In the genomic region with DNA sequence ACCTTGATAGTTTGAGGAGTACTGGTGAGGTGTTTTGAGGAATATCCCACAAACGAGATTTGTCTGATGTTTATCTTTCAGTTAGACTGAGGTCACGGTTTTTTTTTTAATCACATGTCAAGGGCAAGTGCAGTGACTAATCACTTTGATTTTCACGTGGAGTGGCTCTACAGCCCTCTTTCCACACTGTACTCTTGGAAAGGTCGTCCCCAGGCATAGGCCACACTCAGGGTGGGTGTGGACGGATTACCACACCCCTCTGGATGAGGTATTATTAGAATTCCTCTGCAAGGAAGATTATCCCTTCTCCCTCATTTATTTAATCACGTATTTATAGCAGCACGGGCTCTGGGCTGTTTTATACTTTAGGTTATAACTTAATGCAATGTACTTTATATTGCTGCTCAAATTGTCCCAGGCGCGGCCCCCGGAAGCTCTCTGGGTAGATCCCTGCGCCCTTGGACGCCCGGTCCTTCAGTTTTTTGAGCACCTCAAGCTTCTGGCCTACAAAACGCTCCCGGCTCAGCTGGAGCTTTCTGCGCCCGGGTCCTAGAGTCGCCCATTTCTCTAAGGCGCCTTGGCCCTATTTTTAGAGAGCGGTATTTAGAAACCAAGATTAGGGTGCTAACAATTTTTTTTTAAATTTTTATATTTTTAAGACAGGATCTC, we compare ENCODE assay signal across 8 cellular contexts. TPM values are rescaled to one million over a fixed set of nuclear protein-coding genes. Genes with fewer than 3 reads are reported as not detected.
DNase-seq lines count a peak whose midpoint lies in the region; ATAC-seq lines count a peak whose summit lies in the region.

No MANE protein-coding gene starts in this region.

- peak overlapping the region; percentile 94 for H3K4me2 ChIP-seq in BLaER1
- peak overlapping the region; percentile 24 for H3K4me2 ChIP-seq in mesendoderm (ENCODE audit: low read length)

- peaks cover 35% of the 10 kb centered on the region for H3K4me1 Mint-ChIP-seq in stimulated activated memory B cell treated with anti-CD40 and anti-IgM and Interleukin-4, amounts not matched to agents 10 μg/mL and 1 μg/mL and 100 μg/mL, for 72 hours

- peaks cover 41% of the 10 kb centered on the region for H3K79me2 ChIP-seq in mesendoderm (ENCODE audit: control insufficient read depth, insufficient read depth, low read length)

- H2BK15ac ChIP-seq in mesendoderm (replicated peaks; ENCODE audit: low read depth): no peak overlapping the region

- peak; percentile 70 for ATAC-seq in GM19035 (IDR thresholded peaks at IDR 0.05; ENCODE audit: unreplicated experiment)
- peak; percentile 78 for ATAC-seq in HG03159 (IDR thresholded peaks at IDR 0.05; ENCODE audit: unreplicated experiment)
- peak; percentile 84 for ATAC-seq in stimulated activated memory B cell treated with anti-CD40 and anti-IgM and Interleukin-4, amounts not matched to agents 10 μg/mL and 1 μg/mL and 100 μg/mL, for 72 hours

- H3K4me3 ChIP-seq in BLaER1 (peak overlapping the region; percentile 100), mesendoderm (ENCODE audit: low read length) (no peak overlapping the region)

- peak overlapping the region; percentile 91 for H3K27ac Mint-ChIP-seq in stimulated activated memory B cell treated with anti-CD40 and anti-IgM and Interleukin-4, amounts not matched to agents 10 μg/mL and 1 μg/mL and 100 μg/mL, for 72 hours

- H3K23ac ChIP-seq in mesendoderm (ENCODE audit: low read length): peak overlapping the region; percentile 83

- H3K4ac ChIP-seq in mesendoderm (ENCODE audit: low read depth, low read length): peak overlapping the region; percentile 85

- H3K27me3 Mint-ChIP-seq in stimulated activated memory B cell treated with anti-CD40 and anti-IgM and Interleukin-4, amounts not matched to agents 10 μg/mL and 1 μg/mL and 100 μg/mL, for 72 hours: no peaks in the 10 kb centered on the region

- H3K18ac ChIP-seq in mesendoderm (ENCODE audit: low read length): peak overlapping the region; percentile 89

- H3K9me3 ChIP-seq in BLaER1: no peaks in the 10 kb centered on the region

- H4K5ac ChIP-seq in mesendoderm (ENCODE audit: low read length): peak overlapping the region; percentile 78

- H3K27ac ChIP-seq in BLaER1: peak overlapping the region; percentile 90
- H3K27ac ChIP-seq in mesendoderm (ENCODE audit: low read depth, low read length): peak overlapping the region; percentile 86

- H3K4me3 Mint-ChIP-seq in stimulated activated memory B cell treated with anti-CD40 and anti-IgM and Interleukin-4, amounts not matched to agents 10 μg/mL and 1 μg/mL and 100 μg/mL, for 72 hours: peak overlapping the region; percentile 94

- peak overlapping the region; percentile 84 for H2BK5ac ChIP-seq in mesendoderm (ENCODE audit: low read length)

- WGBS in mesendoderm (ENCODE audit: extremely low coverage, insufficient coverage, low lambda C conversion rate): no CpG with 5 or more reads among the region's 20 CpGs

- H2AK5ac ChIP-seq in mesendoderm (ENCODE audit: low read length): no peak overlapping the region

- no peak overlapping the region for H2BK120ac ChIP-seq in mesendoderm (ENCODE audit: low read depth, low read length)

- H3K36me3 Mint-ChIP-seq in stimulated activated memory B cell treated with anti-CD40 and anti-IgM and Interleukin-4, amounts not matched to agents 10 μg/mL and 1 μg/mL and 100 μg/mL, for 72 hours: no peaks in the 10 kb centered on the region

- H4K20me1 ChIP-seq in BLaER1: peaks cover 44% of the 10 kb centered on the region

- DNase-seq in NCI-H446 treated with DMSO at 0.1 percent for 48 hours (lab: John Stamatoyannopoulos, UW) (peak; percentile 76), mesendoderm (peak; percentile 27)
- peak; percentile 24 to 48 for DNase-seq in activated CD4-positive, alpha-beta T cell treated with anti-CD3 and anti-CD28 coated beads, Interleukin-2, amount 50 U/mL, for 24 hours (ENCODE audit: low read depth in 1 of 2, low spot score in 1 of 2)
- DNase-seq in effector CD4-positive, alpha-beta T cell: peak; percentile 34

- peaks cover 14% of the 10 kb centered on the region for H3K79me1 ChIP-seq in mesendoderm (ENCODE audit: low read length)

- H4K8ac ChIP-seq in mesendoderm (ENCODE audit: low read depth, low read length): no peak overlapping the region

- no peaks in the 10 kb centered on the region for H3K9me3 Mint-ChIP-seq in stimulated activated memory B cell treated with anti-CD40 and anti-IgM and Interleukin-4, amounts not matched to agents 10 μg/mL and 1 μg/mL and 100 μg/mL, for 72 hours

- H3K9ac ChIP-seq in BLaER1 (peak overlapping the region; percentile 96), mesendoderm (ENCODE audit: low read length) (peak overlapping the region; percentile 67)

- H3K4me1 ChIP-seq in BLaER1 (peaks cover 39% of the 10 kb centered on the region), mesendoderm (ENCODE audit: control insufficient read depth, low read depth, low read length) (peaks cover 8% of the 10 kb centered on the region)

- H3K36me3 ChIP-seq in BLaER1: peaks cover 19% of the 10 kb centered on the region; the same call in 1 of the 2 replicates
- no peaks in the 10 kb centered on the region for H3K36me3 ChIP-seq in mesendoderm (ENCODE audit: control insufficient read depth, insufficient read depth, low read length)

- peak overlapping the region; percentile 88 for H3K56ac ChIP-seq in mesendoderm (ENCODE audit: low read length)

- no peaks in the 10 kb centered on the region for H3K27me3 ChIP-seq in BLaER1
- H3K27me3 ChIP-seq in mesendoderm (ENCODE audit: insufficient read depth, low read length, poor library complexity): no peaks in the 10 kb centered on the region

RNA-seq across cellular contexts. Expression of gene PLEKHB2, which starts 0.5 kb away (rescaled TPM):
- 38.6 TPM for polyA plus RNA-seq in mesendoderm (2013, experiment 1 of 2)
- polyA plus RNA-seq in mesendoderm (2013, experiment 2 of 2): 39.3 TPM

RNA-seq across cellular contexts. Expression of gene FAM168B, which starts 11.4 kb away (rescaled TPM):
- polyA plus RNA-seq in mesendoderm (2013, experiment 1 of 2): 74.4 TPM
- 74.1 TPM for polyA plus RNA-seq in mesendoderm (2013, experiment 2 of 2)
